ENCODE assay signal across 10 cellular contexts in the genomic region with DNA sequence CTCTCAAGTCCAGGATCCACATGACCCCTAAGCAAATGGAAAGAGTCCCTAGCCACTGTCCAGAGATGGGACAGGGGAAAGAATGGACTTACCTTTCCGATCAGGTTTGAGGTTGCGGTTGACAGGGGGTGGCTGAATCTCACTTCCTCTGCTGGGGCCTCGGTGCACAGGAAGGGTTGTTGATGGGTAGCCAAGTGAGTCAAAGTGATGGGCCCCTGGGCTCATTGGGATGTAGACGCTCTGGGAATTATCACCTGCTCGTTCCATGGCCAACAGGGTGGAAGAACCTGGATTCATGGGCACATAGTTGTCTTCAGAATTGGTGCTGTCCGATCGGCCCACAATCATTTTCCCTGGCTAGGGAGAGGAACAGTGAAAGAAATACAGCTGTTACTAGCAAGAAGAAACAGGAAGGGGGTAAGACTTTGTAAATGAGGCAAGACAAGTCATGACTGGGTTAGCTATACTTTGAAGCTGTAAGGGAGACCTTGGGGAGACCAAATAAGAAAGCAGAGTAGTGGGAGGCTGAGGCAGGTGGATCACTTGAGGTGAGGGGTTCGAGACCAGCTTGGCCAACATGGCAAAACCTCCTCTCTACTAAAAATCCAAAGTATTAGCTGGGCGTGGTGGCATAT. TPM values are rescaled to one million over a fixed set of nuclear protein-coding genes. Genes with fewer than 3 reads are reported as not detected.
DNase-seq lines count a peak whose midpoint lies in the region; ATAC-seq lines count a peak whose summit lies in the region.
"Had no signal": no experiment of that assay in that cellular context is flagged by ENCODE, and none has a peak within 500 bp of the region (broad histone marks: within the 10 kb centered on the region; RNA-seq: fewer than 3 reads in every experiment).

No MANE protein-coding gene starts in this region.

- ATAC-seq in GM21515 (IDR thresholded peaks at IDR 0.05; ENCODE audit: unreplicated experiment), result peak; percentile 67
- peak; percentile 82 for ATAC-seq in HG03135 (IDR thresholded peaks at IDR 0.05; ENCODE audit: unreplicated experiment)
- ATAC-seq in memory B cell (ENCODE audit: low read depth), result peak; percentile 87
- ATAC-seq: activated naive CD8-positive, alpha-beta T cell treated with anti-CD3 and anti-CD28 coated beads, Interleukin-2, amount 50 U/mL, for 24 hours had no signal

- CTCF ChIA-PET in activated CD4-positive, alpha-beta T cell treated with anti-CD3 and anti-CD28 coated beads, Interleukin-2, amount 10 ng/mL, durations not matched to agents 7 days and 5 days (lab: Charles Lee), result interaction anchor here (0.6 to 1.4 kb wide), 2 partner anchors 13 to 30 kb away, joined by 3 to 4 read pairs; no protein-coding TSS in a partner anchor

- no peaks in the 10 kb centered on the region for H3K9me3 Mint-ChIP-seq in activated CD4-positive, alpha-beta T cell treated with anti-CD3 and anti-CD28 coated beads, Interleukin-2, amount 10 ng/mL, durations not matched to agents 24 days and 14 days
- no peaks in the 10 kb centered on the region for H3K9me3 Mint-ChIP-seq in activated CD4-positive, alpha-beta T cell treated with anti-CD3 and anti-CD28 coated beads, Interleukin-2, amount 10 ng/mL, durations not matched to agents 7 days and 5 days
- no peaks in the 10 kb centered on the region for H3K9me3 Mint-ChIP-seq in memory B cell
- H3K9me3 Mint-ChIP-seq: activated naive CD8-positive, alpha-beta T cell treated with anti-CD3 and anti-CD28 coated beads, Interleukin-2, amount 50 U/mL, for 24 hours had no signal

- no peaks in the 10 kb centered on the region for H3K27me3 Mint-ChIP-seq in activated CD4-positive, alpha-beta T cell treated with anti-CD3 and anti-CD28 coated beads, Interleukin-2, amount 10 ng/mL, durations not matched to agents 24 days and 14 days
- no peaks in the 10 kb centered on the region for H3K27me3 Mint-ChIP-seq in activated CD4-positive, alpha-beta T cell treated with anti-CD3 and anti-CD28 coated beads, Interleukin-2, amount 10 ng/mL, durations not matched to agents 7 days and 5 days
- H3K27me3 Mint-ChIP-seq in memory B cell, result no peaks in the 10 kb centered on the region
- H3K27me3 Mint-ChIP-seq: activated naive CD8-positive, alpha-beta T cell treated with anti-CD3 and anti-CD28 coated beads, Interleukin-2, amount 50 U/mL, for 24 hours had no signal

- POLR2A ChIA-PET in activated CD4-positive, alpha-beta T cell treated with anti-CD3 and anti-CD28 coated beads, Interleukin-2, amount 10 ng/mL, durations not matched to agents 7 days and 5 days (lab: Charles Lee), result no interaction called here

- intact Hi-C loops in activated CD4-positive, alpha-beta T cell treated with anti-CD3 and anti-CD28 coated beads, Interleukin-2, amount 10 ng/mL, durations not matched to agents 24 days and 14 days (cut with micrococcal nuclease), result no loop called here

- H3K36me3 Mint-ChIP-seq in activated CD4-positive, alpha-beta T cell treated with anti-CD3 and anti-CD28 coated beads, Interleukin-2, amount 10 ng/mL, durations not matched to agents 24 days and 14 days (ENCODE audit: low read depth), result peaks cover 51% of the 10 kb centered on the region
- H3K36me3 Mint-ChIP-seq in activated CD4-positive, alpha-beta T cell treated with anti-CD3 and anti-CD28 coated beads, Interleukin-2, amount 10 ng/mL, durations not matched to agents 7 days and 5 days (ENCODE audit: low read depth), result peaks cover 44% of the 10 kb centered on the region
- H3K36me3 Mint-ChIP-seq in memory B cell, result peaks cover 35% of the 10 kb centered on the region

- DNase-seq in activated CD4-positive, alpha-beta T cell treated with anti-CD3 and anti-CD28 coated beads, Interleukin-2, amount 10 ng/mL, durations not matched to agents 24 days and 14 days, result no peak
- no peak for DNase-seq in activated CD4-positive, alpha-beta T cell treated with anti-CD3 and anti-CD28 coated beads, Interleukin-2, amount 10 ng/mL, durations not matched to agents 7 days and 5 days
- DNase-seq in memory B cell (ENCODE audit: low spot score in 2 of 2) (peak in 1 of 2 donors; percentile 17), NCI-H187 (lab: John Stamatoyannopoulos, UW) (no peak), AG20443 (ENCODE audit: low spot score) (no peak), NCI-H1048 (lab: John Stamatoyannopoulos, UW) (no peak)
- DNase-seq: activated naive CD8-positive, alpha-beta T cell treated with anti-CD3 and anti-CD28 coated beads, Interleukin-2, amount 50 U/mL, for 24 hours; NCI-H82 had no signal

- peaks cover 49% of the 10 kb centered on the region for H3K4me1 Mint-ChIP-seq in activated CD4-positive, alpha-beta T cell treated with anti-CD3 and anti-CD28 coated beads, Interleukin-2, amount 10 ng/mL, durations not matched to agents 24 days and 14 days
- peaks cover 46% of the 10 kb centered on the region for H3K4me1 Mint-ChIP-seq in activated CD4-positive, alpha-beta T cell treated with anti-CD3 and anti-CD28 coated beads, Interleukin-2, amount 10 ng/mL, durations not matched to agents 7 days and 5 days
- peaks cover 29% of the 10 kb centered on the region for H3K4me1 Mint-ChIP-seq in memory B cell

- peak overlapping the region; percentile 79 for H3K27ac Mint-ChIP-seq in activated CD4-positive, alpha-beta T cell treated with anti-CD3 and anti-CD28 coated beads, Interleukin-2, amount 10 ng/mL, durations not matched to agents 24 days and 14 days
- no peak overlapping the region for H3K27ac Mint-ChIP-seq in activated CD4-positive, alpha-beta T cell treated with anti-CD3 and anti-CD28 coated beads, Interleukin-2, amount 10 ng/mL, durations not matched to agents 7 days and 5 days
- H3K27ac Mint-ChIP-seq in memory B cell, result peak overlapping the region; percentile 51
- H3K27ac Mint-ChIP-seq: activated naive CD8-positive, alpha-beta T cell treated with anti-CD3 and anti-CD28 coated beads, Interleukin-2, amount 50 U/mL, for 24 hours had no signal

- H3K4me3 Mint-ChIP-seq in activated CD4-positive, alpha-beta T cell treated with anti-CD3 and anti-CD28 coated beads, Interleukin-2, amount 10 ng/mL, durations not matched to agents 24 days and 14 days, result no peak overlapping the region
- no peak overlapping the region for H3K4me3 Mint-ChIP-seq in activated CD4-positive, alpha-beta T cell treated with anti-CD3 and anti-CD28 coated beads, Interleukin-2, amount 10 ng/mL, durations not matched to agents 7 days and 5 days
- peak overlapping the region; percentile 70 for H3K4me3 Mint-ChIP-seq in memory B cell
- H3K4me3 Mint-ChIP-seq: activated naive CD8-positive, alpha-beta T cell treated with anti-CD3 and anti-CD28 coated beads, Interleukin-2, amount 50 U/mL, for 24 hours had no signal

RNA-seq across cellular contexts. Expression of gene USP35, which starts 34.7 kb away (rescaled TPM):
- total RNA-seq in activated CD4-positive, alpha-beta T cell treated with anti-CD3 and anti-CD28 coated beads, Interleukin-2, amount 10 ng/mL, durations not matched to agents 24 days and 14 days, result 10.4 and 13.1 TPM in 2 replicates
- total RNA-seq in activated CD4-positive, alpha-beta T cell treated with anti-CD3 and anti-CD28 coated beads, Interleukin-2, amount 10 ng/mL, durations not matched to agents 7 days and 5 days, result 10 to 100 TPM; 13.0 to 13.2 TPM

RNA-seq across cellular contexts. Expression of gene KCTD21, which starts 35.0 kb away (rescaled TPM):
- 11.7 and 12.0 TPM in 2 replicates for total RNA-seq in activated CD4-positive, alpha-beta T cell treated with anti-CD3 and anti-CD28 coated beads, Interleukin-2, amount 10 ng/mL, durations not matched to agents 24 days and 14 days
- 1 to 10 TPM; 8.9 TPM for total RNA-seq in activated CD4-positive, alpha-beta T cell treated with anti-CD3 and anti-CD28 coated beads, Interleukin-2, amount 10 ng/mL, durations not matched to agents 7 days and 5 days
